In the genomic region with DNA sequence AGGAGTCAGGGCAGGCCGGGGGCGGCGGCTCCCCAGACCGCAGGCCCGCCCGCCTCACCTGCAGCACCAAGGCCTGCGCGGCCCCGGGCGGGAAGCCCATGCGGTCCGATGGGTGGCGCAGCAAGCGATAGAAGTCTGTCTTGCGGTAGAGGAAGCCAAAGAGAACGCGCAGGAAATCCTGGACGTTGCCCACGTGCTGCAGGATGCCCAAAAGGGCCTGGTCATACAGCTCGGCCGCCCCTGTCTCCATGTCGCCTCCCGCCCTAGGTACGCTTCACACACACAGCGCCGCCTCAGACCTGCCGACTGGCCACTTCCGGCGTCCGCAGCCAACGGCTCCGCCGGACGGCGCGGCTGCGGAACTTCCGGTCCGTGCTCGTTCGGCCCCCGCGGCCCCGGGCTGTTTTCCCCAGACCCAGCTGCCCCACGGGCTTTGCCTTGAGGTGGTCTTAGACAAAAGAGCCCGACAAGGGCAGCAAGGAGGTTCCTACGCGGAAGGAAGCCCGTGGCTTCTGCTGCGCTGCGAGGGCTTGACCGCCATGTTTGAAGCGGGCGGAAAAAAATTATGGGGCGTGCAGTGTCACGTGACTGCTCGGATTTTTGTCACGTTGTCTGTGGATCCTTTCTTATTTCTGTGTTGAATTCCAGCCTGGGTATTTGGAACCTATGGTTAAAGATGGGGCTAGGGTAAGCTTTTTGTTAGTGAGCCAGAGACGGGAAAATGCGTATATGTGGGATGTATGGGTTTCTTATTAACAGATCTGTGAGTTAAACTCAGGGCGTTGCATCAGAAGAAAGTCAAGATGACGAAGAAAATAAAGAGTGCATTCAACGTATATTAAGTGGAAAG, we compare ENCODE assay signal across 1 cellular context.
TF ChIP-seq lines count a peak whose summit lies in the region.

Gene NUDCD3, minus strand, starts transcription at position 308 of the 850 bp plus-strand sequence. Its CDS starts 58 bp downstream, at position 250.

TF ChIP-seq in GM23338, 12 proteins besides CTCF, POLR2A, EP300 and RAD21 (continued from another document):
- TF ChIP-seq ZNF462 (CRISPR knock-in tag; IDR thresholded peaks at IDR 0.05) (no peak), REST (IDR thresholded peaks at IDR 0.05; ENCODE audit: unreplicated experiment) (no peak), EZH2 (IDR thresholded peaks at IDR 0.05; ENCODE audit: low read depth, unreplicated experiment) (no peak), EZH2phosphoT487 (IDR thresholded peaks at IDR 0.05; ENCODE audit: unreplicated experiment) (no peak), NANOG (IDR thresholded peaks at IDR 0.05; ENCODE audit: borderline replicate concordance) (no peak), CREB1 (CRISPR knock-in tag; IDR thresholded peaks at IDR 0.05; ENCODE audit: low read depth) (peak; percentile 53), STAT1 (IDR thresholded peaks at IDR 0.05; ENCODE audit: unreplicated experiment) (no peak)
- TF ChIP-seq, protein P1, sequence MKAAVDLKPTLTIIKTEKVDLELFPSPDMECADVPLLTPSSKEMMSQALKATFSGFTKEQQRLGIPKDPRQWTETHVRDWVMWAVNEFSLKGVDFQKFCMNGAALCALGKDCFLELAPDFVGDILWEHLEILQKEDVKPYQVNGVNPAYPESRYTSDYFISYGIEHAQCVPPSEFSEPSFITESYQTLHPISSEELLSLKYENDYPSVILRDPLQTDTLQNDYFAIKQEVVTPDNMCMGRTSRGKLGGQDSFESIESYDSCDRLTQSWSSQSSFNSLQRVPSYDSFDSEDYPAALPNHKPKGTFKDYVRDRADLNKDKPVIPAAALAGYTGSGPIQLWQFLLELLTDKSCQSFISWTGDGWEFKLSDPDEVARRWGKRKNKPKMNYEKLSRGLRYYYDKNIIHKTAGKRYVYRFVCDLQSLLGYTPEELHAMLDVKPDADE (IDR thresholded peaks at IDR 0.05): peak; percentile 76
TF ChIP-seq in GM23338: peak in this region for 4.
